9 cellular contexts compared by ENCODE assay signal in the genomic region with DNA sequence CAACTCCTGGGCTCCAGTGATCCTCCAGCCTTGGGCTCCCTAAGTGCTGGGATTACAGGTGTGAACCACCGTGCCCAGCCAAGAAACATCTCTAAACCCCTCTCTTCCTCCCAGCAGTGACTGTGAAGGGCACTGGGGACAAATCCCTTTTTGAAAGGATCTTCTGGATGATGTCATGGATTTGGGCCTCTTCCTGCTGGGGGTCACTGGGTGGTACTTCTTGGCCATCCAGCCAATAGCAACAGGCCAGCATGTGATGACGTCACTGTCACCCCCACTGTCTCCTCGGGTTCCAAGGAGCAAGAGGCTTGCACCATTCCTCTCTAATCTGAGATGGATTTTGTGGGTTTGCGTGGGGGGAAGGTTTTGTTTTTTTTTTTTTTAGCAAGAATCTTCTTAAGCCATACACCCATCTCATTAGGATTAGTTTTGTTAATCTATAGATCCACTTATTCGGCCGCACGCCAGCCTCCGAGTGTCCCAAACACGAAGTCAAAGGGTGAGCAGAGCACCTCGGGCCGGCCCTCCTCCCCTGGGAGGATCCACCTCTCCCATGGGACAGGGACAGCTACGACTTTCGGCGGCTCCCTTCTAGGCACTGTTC. TPM values are rescaled to one million over a fixed set of nuclear protein-coding genes. Genes with fewer than 3 reads are reported as not detected.
DNase-seq lines count a peak whose midpoint lies in the region; ATAC-seq, FAIRE-seq and TF ChIP-seq lines count a peak whose summit lies in the region.
"Had no signal": no experiment of that assay in that cellular context is flagged by ENCODE, and none has a peak within 500 bp of the region (broad histone marks: within the 10 kb centered on the region; RNA-seq: fewer than 3 reads in every experiment).

No MANE protein-coding gene starts in this region.

- TF ChIP-seq CTCF in A673 (conservative IDR thresholded peaks at IDR 0.05; ENCODE audit: low read depth, low read length): no peak
- no peak for TF ChIP-seq CTCF in fibroblast of villous mesenchyme (IDR thresholded peaks at IDR 0.05; ENCODE audit: insufficient read depth, low read depth, low read length)

- no peak for FAIRE-seq in H54 (lab: Jason Lieb, UNC)

- intact Hi-C loops in A673 (cut with micrococcal nuclease; ENCODE audit: unreplicated experiment): no loop called here

- no peaks in the 10 kb centered on the region for H3K36me3 ChIP-seq in A673 (ENCODE audit: insufficient read depth, low read length, poor library complexity, severe bottlenecking)

- H3K27ac ChIP-seq in A673 (ENCODE audit: low read depth, low read length, poor library complexity, severe bottlenecking): no peak overlapping the region

- H3K4me3 ChIP-seq in A673 (ENCODE audit: low read depth, low read length, poor library complexity, severe bottlenecking): no peak overlapping the region
- H3K4me3 ChIP-seq in fibroblast of villous mesenchyme (ENCODE audit: low read depth, low read length): no peak overlapping the region

- DNase-seq in A673 (ENCODE audit: low spot score): peak; percentile 71
- peak; percentile 82 for DNase-seq in H54 (ENCODE audit: insufficient read length, low spot score)
- peak; percentile 85 for DNase-seq in fibroblast of villous mesenchyme (ENCODE audit: low read depth)
- DNase-seq in T-helper 9 cell: no peak
- no peak for DNase-seq in DMS79 (lab: John Stamatoyannopoulos, UW)
- DNase-seq in left lobe of liver (ENCODE audit: low spot score): no peak
- DNase-seq: CD8-positive, alpha-beta T cell had no signal

- no peaks in the 10 kb centered on the region for H3K27me3 ChIP-seq in A673 (replicated peaks; ENCODE audit: insufficient read depth, low read depth, low read length, poor library complexity)

- no TSS peak for BruUV-seq in A673 (replicated peaks; lab: Mats Ljungman, UMichigan)

- H3K4me1 ChIP-seq in A673 (ENCODE audit: insufficient read depth, low read length, poor library complexity, severe bottlenecking): peaks cover 8% of the 10 kb centered on the region

- POLR2A ChIA-PET in A673 (lab: Charles Lee; ENCODE audit: low non-redundant PET): no interaction called here

- no peak for TF ChIP-seq POLR2A in H54 (IDR thresholded peaks at IDR 0.05; ENCODE audit: low read depth, low read length)

- peak; percentile 6; the same call in 2 of the 3 replicates for ATAC-seq in SK-N-SH treated with all-trans-retinoic acid at 6 μM for 48 hours
- no peak for ATAC-seq in GM18868 (IDR thresholded peaks at IDR 0.05; ENCODE audit: unreplicated experiment)
- no peak for ATAC-seq in left lobe of liver
- ATAC-seq: CD8-positive, alpha-beta T cell had no signal

- H3K9me3 ChIP-seq in A673 (ENCODE audit: low read depth, low read length, poor library complexity, severe bottlenecking): no peaks in the 10 kb centered on the region

- CTCF ChIA-PET in A673 (lab: Charles Lee): no interaction called here

TF ChIP-seq in SK-N-SH treated with all-trans-retinoic acid at 6 μM for 48 hours, 23 proteins besides CTCF, POLR2A, EP300 and RAD21:
- TF ChIP-seq POU6F1 (CRISPR knock-in tag; IDR thresholded peaks at IDR 0.05; ENCODE audit: borderline replicate concordance, low read depth): no peak
- TF ChIP-seq RARB (CRISPR knock-in tag; IDR thresholded peaks at IDR 0.05): no peak
- TF ChIP-seq ZFP30 (CRISPR knock-in tag; IDR thresholded peaks at IDR 0.05): no peak
- no peak for TF ChIP-seq ZNF565 (CRISPR knock-in tag; conservative IDR thresholded peaks at IDR 0.05; ENCODE audit: low read depth)
- no peak for TF ChIP-seq ZNF8 (CRISPR knock-in tag; IDR thresholded peaks at IDR 0.05)
- no peak for TF ChIP-seq PATZ1 (CRISPR knock-in tag; IDR thresholded peaks at IDR 0.05; ENCODE audit: borderline replicate concordance)
- TF ChIP-seq TCF4 (CRISPR knock-in tag; IDR thresholded peaks at IDR 0.05; ENCODE audit: borderline replicate concordance): no peak
- TF ChIP-seq ISL1 (CRISPR knock-in tag; IDR thresholded peaks at IDR 0.05): no peak
- TF ChIP-seq ARNTL (CRISPR knock-in tag; IDR thresholded peaks at IDR 0.05; ENCODE audit: borderline replicate concordance, low read depth): no peak
- TF ChIP-seq, protein P1, sequence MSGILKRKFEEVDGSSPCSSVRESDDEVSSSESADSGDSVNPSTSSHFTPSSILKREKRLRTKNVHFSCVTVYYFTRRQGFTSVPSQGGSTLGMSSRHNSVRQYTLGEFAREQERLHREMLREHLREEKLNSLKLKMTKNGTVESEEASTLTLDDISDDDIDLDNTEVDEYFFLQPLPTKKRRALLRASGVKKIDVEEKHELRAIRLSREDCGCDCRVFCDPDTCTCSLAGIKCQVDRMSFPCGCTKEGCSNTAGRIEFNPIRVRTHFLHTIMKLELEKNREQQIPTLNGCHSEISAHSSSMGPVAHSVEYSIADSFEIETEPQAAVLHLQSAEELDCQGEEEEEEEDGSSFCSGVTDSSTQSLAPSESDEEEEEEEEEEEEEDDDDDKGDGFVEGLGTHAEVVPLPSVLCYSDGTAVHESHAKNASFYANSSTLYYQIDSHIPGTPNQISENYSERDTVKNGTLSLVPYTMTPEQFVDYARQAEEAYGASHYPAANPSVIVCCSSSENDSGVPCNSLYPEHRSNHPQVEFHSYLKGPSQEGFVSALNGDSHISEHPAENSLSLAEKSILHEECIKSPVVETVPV (CRISPR knock-in tag; IDR thresholded peaks at IDR 0.05): no peak
- no peak for TF ChIP-seq CSDC2 (CRISPR knock-in tag; IDR thresholded peaks at IDR 0.05)
- TF ChIP-seq, protein P2, sequence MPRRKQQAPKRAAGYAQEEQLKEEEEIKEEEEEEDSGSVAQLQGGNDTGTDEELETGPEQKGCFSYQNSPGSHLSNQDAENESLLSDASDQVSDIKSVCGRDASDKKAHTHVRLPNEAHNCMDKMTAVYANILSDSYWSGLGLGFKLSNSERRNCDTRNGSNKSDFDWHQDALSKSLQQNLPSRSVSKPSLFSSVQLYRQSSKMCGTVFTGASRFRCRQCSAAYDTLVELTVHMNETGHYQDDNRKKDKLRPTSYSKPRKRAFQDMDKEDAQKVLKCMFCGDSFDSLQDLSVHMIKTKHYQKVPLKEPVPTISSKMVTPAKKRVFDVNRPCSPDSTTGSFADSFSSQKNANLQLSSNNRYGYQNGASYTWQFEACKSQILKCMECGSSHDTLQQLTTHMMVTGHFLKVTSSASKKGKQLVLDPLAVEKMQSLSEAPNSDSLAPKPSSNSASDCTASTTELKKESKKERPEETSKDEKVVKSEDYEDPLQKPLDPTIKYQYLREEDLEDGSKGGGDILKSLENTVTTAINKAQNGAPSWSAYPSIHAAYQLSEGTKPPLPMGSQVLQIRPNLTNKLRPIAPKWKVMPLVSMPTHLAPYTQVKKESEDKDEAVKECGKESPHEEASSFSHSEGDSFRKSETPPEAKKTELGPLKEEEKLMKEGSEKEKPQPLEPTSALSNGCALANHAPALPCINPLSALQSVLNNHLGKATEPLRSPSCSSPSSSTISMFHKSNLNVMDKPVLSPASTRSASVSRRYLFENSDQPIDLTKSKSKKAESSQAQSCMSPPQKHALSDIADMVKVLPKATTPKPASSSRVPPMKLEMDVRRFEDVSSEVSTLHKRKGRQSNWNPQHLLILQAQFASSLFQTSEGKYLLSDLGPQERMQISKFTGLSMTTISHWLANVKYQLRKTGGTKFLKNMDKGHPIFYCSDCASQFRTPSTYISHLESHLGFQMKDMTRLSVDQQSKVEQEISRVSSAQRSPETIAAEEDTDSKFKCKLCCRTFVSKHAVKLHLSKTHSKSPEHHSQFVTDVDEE (CRISPR knock-in tag; IDR thresholded peaks at IDR 0.05): no peak
- no peak for TF ChIP-seq SNAI2 (CRISPR knock-in tag; IDR thresholded peaks at IDR 0.05)
- no peak for TF ChIP-seq ESRRG (CRISPR knock-in tag; IDR thresholded peaks at IDR 0.05)
- TF ChIP-seq ZNF70 (CRISPR knock-in tag; IDR thresholded peaks at IDR 0.05): no peak
- no peak for TF ChIP-seq PPARA (CRISPR knock-in tag; IDR thresholded peaks at IDR 0.05; ENCODE audit: borderline replicate concordance)

RNA-seq across cellular contexts. Expression of gene TNRC18, which starts 29.4 kb away (rescaled TPM):
- 91.7 and 97.2 TPM in 2 replicates for total RNA-seq in A673 (2021)
- 54.4 and 78.0 TPM in 2 replicates for total RNA-seq in fibroblast of villous mesenchyme
- 35.4 TPM for total RNA-seq in left lobe of liver

Comparison
In these comparisons a context has a peak if more than half of its experiments do, and no peak if none do; other contexts are left out.
1. DNase-seq: peak in A673 (single experiment), H54 (single experiment) and fibroblast of villous mesenchyme (single experiment); none in T-helper 9 cell (single experiment), DMS79 (single experiment) and left lobe of liver (single experiment).